ENCODE assay signal across 10 cellular contexts in genomic region chr4:24793219-24794005, GRCh38. TPM values are rescaled to one million over a fixed set of nuclear protein-coding genes. Genes with fewer than 3 reads are reported as not detected.
DNase-seq lines count a peak whose midpoint lies in the region; ATAC-seq, FAIRE-seq and TF ChIP-seq lines count a peak whose summit lies in the region.
"Had no signal": no experiment of that assay in that cellular context is flagged by ENCODE, and none has a peak within 500 bp of the region (broad histone marks: within the 10 kb centered on the region; RNA-seq: fewer than 3 reads in every experiment).

No MANE protein-coding gene starts in this region.

- TF ChIP-seq CTCF in bronchial epithelial cell (IDR thresholded peaks at IDR 0.05; ENCODE audit: insufficient read depth, low read length, severe bottlenecking): peak; percentile 55
- TF ChIP-seq CTCF in mucosa of descending colon (IDR thresholded peaks at IDR 0.05): no peak

- peaks cover 3% of the 10 kb centered on the region for H3K4me1 ChIP-seq in mucosa of descending colon (ENCODE audit: low read depth)

- H3K36me3 ChIP-seq in bronchial epithelial cell (ENCODE audit: control insufficient read depth, insufficient read depth, low read length) (no peaks in the 10 kb centered on the region), mucosa of descending colon (ENCODE audit: low read depth) (no peaks in the 10 kb centered on the region)

- H3K4me3 ChIP-seq in bronchial epithelial cell (ENCODE audit: low read depth, low read length) (no peak overlapping the region), mucosa of descending colon (no peak overlapping the region)

- ATAC-seq in mucosa of descending colon: peak; percentile 47
- no peak for ATAC-seq in GM19467 (IDR thresholded peaks at IDR 0.05; ENCODE audit: unreplicated experiment)

- no peak for FAIRE-seq in bronchial epithelial cell (lab: Jason Lieb, UNC)

- DNase-seq in Ammon's horn (ENCODE audit: low spot score) (peak; percentile 14), HT1080 (ENCODE audit: low read depth) (peak; percentile 51), bronchial epithelial cell (ENCODE audit: low read depth) (peak; percentile 55), mucosa of descending colon (peak in 1 of 3 donors; percentile 46), hypothalamus (lab: John Stamatoyannopoulos, UW) (no peak)
- DNase-seq in central memory CD4-positive, alpha-beta T cell: no peak
- DNase-seq in activated CD4-positive, alpha-beta T cell treated with anti-CD3 and anti-CD28 coated beads, Interleukin-2, amount 50 U/mL, for 1 hour: no peak
- DNase-seq: activated effector memory CD4-positive, alpha-beta T cell treated with anti-CD3 and anti-CD28 coated beads, Interleukin-2, amount 50 U/mL, for 16 hours had no signal

- H3K9me3 ChIP-seq in mucosa of descending colon: no peaks in the 10 kb centered on the region

- intact Hi-C loops in mucosa of descending colon (cut with DNase I, micrococcal nuclease): no loop called here

- H3K27me3 ChIP-seq in bronchial epithelial cell (ENCODE audit: control insufficient read depth, insufficient read depth, low read length): peaks cover 7% of the 10 kb centered on the region

RNA-seq across cellular contexts. Expression of gene SOD3, which starts 2.0 kb away (rescaled TPM):
- 0.07 TPM in 1 of 2 replicates, not detected in the other for total RNA-seq in HT1080 (2014; rRNA removed; shearing (Covaris generic))
- polyA plus RNA-seq in HT1080 (2015; cell fraction: cytosol; rRNA removed): 0.18 and 0.53 TPM in 2 replicates
- polyA plus RNA-seq in HT1080 (2015; cell fraction: nucleus; rRNA removed): 0.45 TPM in 1 of 2 replicates, not detected in the other
- total RNA-seq in bronchial epithelial cell (0.13 TPM in 1 of 2 replicates, not detected in the other), mucosa of descending colon (10 to 100 TPM; 18.0 to 33.0 (median 25.6) TPM)
- polyA plus RNA-seq: IgD-negative memory B cell had no signal

Comparison
In these comparisons a context has a peak if more than half of its experiments do, and no peak if none do; other contexts are left out.
1. DNase-seq: peak in Ammon's horn (single experiment), HT1080 (single experiment) and bronchial epithelial cell (single experiment); none in central memory CD4-positive, alpha-beta T cell (single experiment), activated CD4-positive, alpha-beta T cell treated with anti-CD3 and anti-CD28 coated beads, Interleukin-2, amount 50 U/mL, for 1 hour (single experiment) and hypothalamus (0 of 51).
2. RNA of gene SOD3, which starts 2.0 kb away (total RNA-seq): 18.0 to 33.0 TPM in mucosa of descending colon; 0.07 TPM in HT1080 and 0.13 TPM in bronchial epithelial cell; every median in the first group is over 10 times any median in the second.